ENCODE assay signal across 8 cellular contexts in genomic region chr10:87817873-87818504, GRCh38. TPM values are rescaled to one million over a fixed set of nuclear protein-coding genes. Genes with fewer than 3 reads are reported as not detected.
DNase-seq lines count a peak whose midpoint lies in the region; ATAC-seq and TF ChIP-seq lines count a peak whose summit lies in the region.

ATAD1 (minus strand) TSS chr10:87818226; CDS start chr10:87814599, 3,627 bp downstream.

- WGBS in esophagus, 2 donors: 0 to 1% methylated on average over 48 of the region's 48 CpGs

- H3K4me3 ChIP-seq in OCI-LY7 (ENCODE audit: low read depth, low read length, poor library complexity, severe bottlenecking) (peak within 1 kb of the TSS; percentile 86), esophagus (ENCODE audit: low read depth in 1 of 2, low read length in 2 of 2) (peak within 1 kb of the TSS; percentile 82 to 93), muscle layer of colon (ENCODE audit: low read depth in 1 of 2, low read length in 2 of 2) (peak within 1 kb of the TSS; percentile 72 to 79)

- peak; percentile 62 for ATAC-seq in GM21447 (IDR thresholded peaks at IDR 0.05; ENCODE audit: unreplicated experiment)

- H3K9ac ChIP-seq in muscle layer of colon (ENCODE audit: low read length): peak within 1 kb of the TSS; percentile 68

- peaks cover 17% of the 10 kb centered on the region; the same call in 1 of the 2 replicates for H4K20me1 ChIP-seq in OCI-LY7 (ENCODE audit: insufficient read depth, low read length)

- H2AFZ ChIP-seq in OCI-LY7 (ENCODE audit: low read length): peak within 1 kb of the TSS; percentile 83

- H3K9me2 ChIP-seq in OCI-LY7 (ENCODE audit: insufficient read depth, low read length): no peaks in the 10 kb centered on the region

- H3K9me3 ChIP-seq in OCI-LY7 (ENCODE audit: low read length): 0 out of 2 replicates have a peak, but pooled peaks cover 3% of the 10 kb centered on the region
- no peaks in the 10 kb centered on the region for H3K9me3 ChIP-seq in esophagus (ENCODE audit: control insufficient read depth in 2 of 2, insufficient read depth in 1 of 2, low read depth in 1 of 2, low read length in 1 of 2)
- no peaks in the 10 kb centered on the region for H3K9me3 ChIP-seq in muscle layer of colon (ENCODE audit: low read length)

- H3K27ac ChIP-seq in OCI-LY7 (ENCODE audit: low read depth, low read length, poor library complexity, severe bottlenecking) (peak within 1 kb of the TSS; percentile 79), esophagus (ENCODE audit: low read depth in 2 of 2, low read length in 1 of 2) (peak within 1 kb of the TSS; percentile 87 to 97), muscle layer of colon (ENCODE audit: low read depth, low read length) (peak within 1 kb of the TSS; percentile 79)

- POLR2A ChIA-PET in OCI-LY7 (lab: Charles Lee): interaction anchor here (0.8 to 3.6 kb wide), 9 partner anchors 10 to 568 kb away, joined by 3 to 18 read pairs (median 5); partner anchors contain the start of genes KLLN and PTEN

- peak; percentile 28; the same call in 1 of the 2 replicates for TF ChIP-seq CTCF in OCI-LY7 (conservative IDR thresholded peaks at IDR 0.05; ENCODE audit: low read length)

- peaks cover 23% of the 10 kb centered on the region for H3K36me3 ChIP-seq in OCI-LY7 (ENCODE audit: insufficient read depth, low read length)
- no peaks in the 10 kb centered on the region for H3K36me3 ChIP-seq in esophagus (ENCODE audit: control insufficient read depth in 2 of 2, insufficient read depth in 2 of 2, low read length in 1 of 2)
- no peaks in the 10 kb centered on the region for H3K36me3 ChIP-seq in muscle layer of colon (ENCODE audit: insufficient read depth, low read length)

- H3K27me3 ChIP-seq in esophagus (ENCODE audit: control insufficient read depth in 1 of 2, insufficient read depth in 2 of 2, low read length in 2 of 2) (no peaks in the 10 kb centered on the region), muscle layer of colon (ENCODE audit: control insufficient read depth in 1 of 2, insufficient read depth in 2 of 2, low read length in 2 of 2) (no peaks in the 10 kb centered on the region)

- intact Hi-C loops in OCI-LY7 (cut with micrococcal nuclease; ENCODE audit: unreplicated experiment): loop anchor here (1.0 to 5.0 kb wide), 5 partner anchors 44 to 1174 kb away; partner anchors contain the start of genes FAS and STAMBPL1

- peaks cover 28% of the 10 kb centered on the region for H3K4me1 ChIP-seq in OCI-LY7 (ENCODE audit: insufficient read depth, low read length, poor library complexity, severe bottlenecking)
- H3K4me1 ChIP-seq in esophagus (ENCODE audit: control insufficient read depth in 2 of 2, insufficient read depth in 2 of 2, low read length in 1 of 2): peaks cover 0 to 3% of the 10 kb centered on the region in 2 donors
- peaks cover 16% of the 10 kb centered on the region for H3K4me1 ChIP-seq in muscle layer of colon (ENCODE audit: insufficient read depth, low read length)

- CTCF ChIA-PET in OCI-LY7 (lab: Charles Lee; ENCODE audit: unreplicated experiment): interaction anchor here (0.8 kb wide), 1 partner anchor 40 kb away, joined by 4 read pairs; no protein-coding TSS in a partner anchor

- DNase-seq in DMS 273 (lab: John Stamatoyannopoulos, UW; ENCODE audit: unreplicated experiment) (peak; percentile 91), HuH-7 (ENCODE audit: low spot score) (peak; percentile 80), OCI-LY7 (ENCODE audit: low spot score) (peak; percentile 93)
- peak; percentile 91 for DNase-seq in activated T-cell treated with anti-CD3 and anti-CD28 coated beads, Interleukin-2, amount 50 U/mL, for 1 hour
- peak; percentile 72 to 85 for DNase-seq in stimulated activated CD8-positive, alpha-beta memory T cell treated with anti-CD3 and anti-CD28 coated beads, Interleukin-7, amount 100 ng/mL, for 4 hours (ENCODE audit: low read depth in 2 of 2)

- H3K79me2 ChIP-seq in OCI-LY7 (ENCODE audit: insufficient read depth, low read depth, low read length): peaks cover 49% of the 10 kb centered on the region

- no TSS peak for BruUV-seq in OCI-LY7 (replicated peaks; lab: Mats Ljungman, UMichigan)

- H3K4me2 ChIP-seq in OCI-LY7 (ENCODE audit: low read length): peak within 1 kb of the TSS; percentile 76

RNA-seq across cellular contexts. Expression of gene ATAD1, which starts in this region (rescaled TPM):
- 17.7 and 19.6 TPM in 2 replicates for total RNA-seq in OCI-LY7 (2014; rRNA removed; shearing (Covaris generic))
- total RNA-seq in OCI-LY7 (2022): 44.7 and 47.7 TPM in 2 replicates
- 10 to 100 TPM in 1 of 2 donors, 1 to 10 TPM in 1; 7.2 to 14.2 TPM for polyA plus RNA-seq in esophagus

Comparison
In these comparisons a context has a peak if more than half of its experiments do, and no peak if none do; other contexts are left out.
1. Peak in every context shown above with its lines: DNase-seq, ATAC-seq, H3K4me3 ChIP-seq and H3K27ac ChIP-seq.